Comparison of ENCODE assay signal across 1 cellular context in the genomic region with DNA sequence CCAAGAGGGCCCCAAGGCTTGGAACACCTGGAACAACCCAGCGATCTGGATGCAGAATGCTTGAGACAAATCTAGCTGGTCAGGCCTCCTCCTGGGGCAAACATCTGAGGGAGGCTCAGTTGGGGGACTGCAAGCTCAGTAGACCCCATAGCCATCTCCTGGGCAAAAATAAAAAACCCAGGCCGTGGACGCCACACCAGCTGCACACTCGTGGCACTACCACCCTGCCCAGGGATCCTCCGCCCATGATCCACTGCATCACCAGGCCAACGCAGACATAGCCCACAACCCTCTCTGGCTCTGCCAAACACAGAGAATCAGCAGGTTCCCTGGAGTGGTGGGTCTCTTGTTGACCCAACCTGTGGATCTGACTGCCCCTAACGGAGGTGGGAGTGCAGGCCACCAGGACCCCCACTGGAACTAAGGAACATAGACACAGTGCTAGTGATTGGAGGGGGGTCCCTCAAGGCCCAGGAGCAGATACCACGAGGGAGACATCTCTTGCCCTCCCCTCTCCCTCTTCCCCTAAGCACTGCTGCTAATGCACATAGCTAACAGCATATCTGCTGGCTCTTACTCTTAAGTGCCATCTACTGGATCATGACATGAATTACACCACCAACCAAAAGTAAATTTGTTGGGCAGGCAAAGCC.
TF ChIP-seq lines count a peak whose summit lies in the region.

No MANE protein-coding gene starts in this region.

TF ChIP-seq in WTC11, 78 proteins besides CTCF, POLR2A, EP300 and RAD21 (continued from another document):
- TF ChIP-seq, protein P1, sequence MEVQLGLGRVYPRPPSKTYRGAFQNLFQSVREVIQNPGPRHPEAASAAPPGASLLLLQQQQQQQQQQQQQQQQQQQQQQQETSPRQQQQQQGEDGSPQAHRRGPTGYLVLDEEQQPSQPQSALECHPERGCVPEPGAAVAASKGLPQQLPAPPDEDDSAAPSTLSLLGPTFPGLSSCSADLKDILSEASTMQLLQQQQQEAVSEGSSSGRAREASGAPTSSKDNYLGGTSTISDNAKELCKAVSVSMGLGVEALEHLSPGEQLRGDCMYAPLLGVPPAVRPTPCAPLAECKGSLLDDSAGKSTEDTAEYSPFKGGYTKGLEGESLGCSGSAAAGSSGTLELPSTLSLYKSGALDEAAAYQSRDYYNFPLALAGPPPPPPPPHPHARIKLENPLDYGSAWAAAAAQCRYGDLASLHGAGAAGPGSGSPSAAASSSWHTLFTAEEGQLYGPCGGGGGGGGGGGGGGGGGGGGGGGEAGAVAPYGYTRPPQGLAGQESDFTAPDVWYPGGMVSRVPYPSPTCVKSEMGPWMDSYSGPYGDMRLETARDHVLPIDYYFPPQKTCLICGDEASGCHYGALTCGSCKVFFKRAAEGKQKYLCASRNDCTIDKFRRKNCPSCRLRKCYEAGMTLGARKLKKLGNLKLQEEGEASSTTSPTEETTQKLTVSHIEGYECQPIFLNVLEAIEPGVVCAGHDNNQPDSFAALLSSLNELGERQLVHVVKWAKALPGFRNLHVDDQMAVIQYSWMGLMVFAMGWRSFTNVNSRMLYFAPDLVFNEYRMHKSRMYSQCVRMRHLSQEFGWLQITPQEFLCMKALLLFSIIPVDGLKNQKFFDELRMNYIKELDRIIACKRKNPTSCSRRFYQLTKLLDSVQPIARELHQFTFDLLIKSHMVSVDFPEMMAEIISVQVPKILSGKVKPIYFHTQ (CRISPR knock-in tag; IDR thresholded peaks at IDR 0.05), result no peak
- TF ChIP-seq FOXP1 (CRISPR knock-in tag; IDR thresholded peaks at IDR 0.05; ENCODE audit: borderline replicate concordance), result no peak
